Comparison of ENCODE assay signal across 2 cellular contexts in the genomic region with DNA sequence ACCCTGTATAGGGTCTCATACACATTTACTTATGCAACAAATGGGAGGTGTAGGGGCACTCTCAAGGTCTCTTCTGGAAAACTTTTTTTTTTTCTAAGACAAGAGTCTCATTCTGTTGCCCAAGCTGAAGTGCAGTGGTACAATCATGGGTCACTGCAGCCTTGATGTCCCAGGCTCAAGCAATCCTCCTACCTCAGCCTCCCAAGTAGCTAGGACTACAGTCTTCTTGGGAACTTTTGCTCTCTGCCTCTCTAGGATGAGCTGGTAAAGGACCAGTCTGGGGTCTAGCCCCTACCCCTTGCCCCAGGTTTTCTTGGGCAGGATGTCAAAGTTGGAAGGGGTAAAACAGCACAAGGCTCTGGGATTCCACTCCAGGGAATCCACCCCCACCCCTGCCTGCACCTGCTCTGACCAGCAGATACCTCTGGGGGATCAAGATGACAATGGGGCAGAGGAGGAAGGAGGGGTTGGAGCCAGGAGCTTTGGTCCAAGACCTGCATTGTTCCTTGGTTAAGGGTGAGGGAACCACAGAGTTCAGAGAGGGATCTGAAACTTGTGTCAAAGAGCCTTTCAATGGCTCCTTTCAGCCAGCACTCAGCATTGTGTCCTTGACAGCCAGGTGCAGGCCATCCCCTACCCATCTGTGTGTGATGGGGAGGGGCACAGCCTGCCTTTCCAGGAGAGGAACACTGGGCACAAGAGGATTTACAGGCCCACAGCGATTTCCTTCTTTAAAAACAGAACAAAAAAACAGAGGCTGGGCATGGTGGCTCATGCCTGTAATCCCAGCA.
TF ChIP-seq lines count a peak whose summit lies in the region.

No MANE protein-coding gene starts in this region.

TF ChIP-seq in H1, 55 proteins besides CTCF, POLR2A, EP300 and RAD21:
- TF ChIP-seq SIN3A (conservative IDR thresholded peaks at IDR 0.05 in 1 of 2, IDR thresholded peaks at IDR 0.05 in 1 of 2; ENCODE audit: low read depth in 1 of 2, low read length in 2 of 2) (no peak), RNF2 (IDR thresholded peaks at IDR 0.05; ENCODE audit: borderline replicate concordance, low read depth, low read length, missing control alignments, poor library complexity, severe bottlenecking) (no peak), TBP (IDR thresholded peaks at IDR 0.05; ENCODE audit: low read depth, low read length) (no peak), NRF1 (IDR thresholded peaks at IDR 0.05; ENCODE audit: low read depth, low read length) (no peak)

TF ChIP-seq in SK-N-SH, 30 proteins besides CTCF, POLR2A, EP300 and RAD21:
- TF ChIP-seq NRF1 (IDR thresholded peaks at IDR 0.05; ENCODE audit: low read depth, low read length) (no peak), RFX5 (IDR thresholded peaks at IDR 0.05; ENCODE audit: low read length) (no peak), SMC3 (IDR thresholded peaks at IDR 0.05; ENCODE audit: low read depth, low read length) (no peak), SIN3A (IDR thresholded peaks at IDR 0.05; ENCODE audit: borderline replicate concordance, low read depth, low read length) (no peak), NFIC (IDR thresholded peaks at IDR 0.05; ENCODE audit: borderline replicate concordance) (no peak), ZBTB33 (IDR thresholded peaks at IDR 0.05; ENCODE audit: borderline replicate concordance, low read depth) (no peak), YY1 (IDR thresholded peaks at IDR 0.05; ENCODE audit: low read depth) (no peak), IRF3 (IDR thresholded peaks at IDR 0.05; ENCODE audit: low read depth, low read length) (no peak), RXRA (IDR thresholded peaks at IDR 0.05; ENCODE audit: borderline replicate concordance, low read depth) (no peak), USF1 (IDR thresholded peaks at IDR 0.05; ENCODE audit: borderline replicate concordance, low read depth) (no peak), GABPA (IDR thresholded peaks at IDR 0.05; ENCODE audit: low read depth) (no peak)
- TF ChIP-seq, protein P1, sequence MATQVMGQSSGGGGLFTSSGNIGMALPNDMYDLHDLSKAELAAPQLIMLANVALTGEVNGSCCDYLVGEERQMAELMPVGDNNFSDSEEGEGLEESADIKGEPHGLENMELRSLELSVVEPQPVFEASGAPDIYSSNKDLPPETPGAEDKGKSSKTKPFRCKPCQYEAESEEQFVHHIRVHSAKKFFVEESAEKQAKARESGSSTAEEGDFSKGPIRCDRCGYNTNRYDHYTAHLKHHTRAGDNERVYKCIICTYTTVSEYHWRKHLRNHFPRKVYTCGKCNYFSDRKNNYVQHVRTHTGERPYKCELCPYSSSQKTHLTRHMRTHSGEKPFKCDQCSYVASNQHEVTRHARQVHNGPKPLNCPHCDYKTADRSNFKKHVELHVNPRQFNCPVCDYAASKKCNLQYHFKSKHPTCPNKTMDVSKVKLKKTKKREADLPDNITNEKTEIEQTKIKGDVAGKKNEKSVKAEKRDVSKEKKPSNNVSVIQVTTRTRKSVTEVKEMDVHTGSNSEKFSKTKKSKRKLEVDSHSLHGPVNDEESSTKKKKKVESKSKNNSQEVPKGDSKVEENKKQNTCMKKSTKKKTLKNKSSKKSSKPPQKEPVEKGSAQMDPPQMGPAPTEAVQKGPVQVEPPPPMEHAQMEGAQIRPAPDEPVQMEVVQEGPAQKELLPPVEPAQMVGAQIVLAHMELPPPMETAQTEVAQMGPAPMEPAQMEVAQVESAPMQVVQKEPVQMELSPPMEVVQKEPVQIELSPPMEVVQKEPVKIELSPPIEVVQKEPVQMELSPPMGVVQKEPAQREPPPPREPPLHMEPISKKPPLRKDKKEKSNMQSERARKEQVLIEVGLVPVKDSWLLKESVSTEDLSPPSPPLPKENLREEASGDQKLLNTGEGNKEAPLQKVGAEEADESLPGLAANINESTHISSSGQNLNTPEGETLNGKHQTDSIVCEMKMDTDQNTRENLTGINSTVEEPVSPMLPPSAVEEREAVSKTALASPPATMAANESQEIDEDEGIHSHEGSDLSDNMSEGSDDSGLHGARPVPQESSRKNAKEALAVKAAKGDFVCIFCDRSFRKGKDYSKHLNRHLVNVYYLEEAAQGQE (IDR thresholded peaks at IDR 0.05; ENCODE audit: low read depth, low read length) = no peak
- TF ChIP-seq, protein P2, sequence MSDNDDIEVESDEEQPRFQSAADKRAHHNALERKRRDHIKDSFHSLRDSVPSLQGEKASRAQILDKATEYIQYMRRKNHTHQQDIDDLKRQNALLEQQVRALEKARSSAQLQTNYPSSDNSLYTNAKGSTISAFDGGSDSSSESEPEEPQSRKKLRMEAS (IDR thresholded peaks at IDR 0.05; ENCODE audit: low read depth) = no peak
- TF ChIP-seq, protein P3, sequence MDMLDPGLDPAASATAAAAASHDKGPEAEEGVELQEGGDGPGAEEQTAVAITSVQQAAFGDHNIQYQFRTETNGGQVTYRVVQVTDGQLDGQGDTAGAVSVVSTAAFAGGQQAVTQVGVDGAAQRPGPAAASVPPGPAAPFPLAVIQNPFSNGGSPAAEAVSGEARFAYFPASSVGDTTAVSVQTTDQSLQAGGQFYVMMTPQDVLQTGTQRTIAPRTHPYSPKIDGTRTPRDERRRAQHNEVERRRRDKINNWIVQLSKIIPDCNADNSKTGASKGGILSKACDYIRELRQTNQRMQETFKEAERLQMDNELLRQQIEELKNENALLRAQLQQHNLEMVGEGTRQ (IDR thresholded peaks at IDR 0.05; ENCODE audit: borderline replicate concordance, low read depth, low read length) = no peak
